ENCODE assay signal across 13 cellular contexts in genomic region chr1:33332357-33332789, GRCh38. TPM values are rescaled to one million over a fixed set of nuclear protein-coding genes. Genes with fewer than 3 reads are reported as not detected.
DNase-seq lines count a peak whose midpoint lies in the region; ATAC-seq and TF ChIP-seq lines count a peak whose summit lies in the region.
"Had no signal": no experiment of that assay in that cellular context is flagged by ENCODE, and none has a peak within 500 bp of the region (broad histone marks: within the 10 kb centered on the region; RNA-seq: fewer than 3 reads in every experiment).

No MANE protein-coding gene starts in this region.

- H3K9me3 Mint-ChIP-seq in nephron (no peaks in the 10 kb centered on the region), type B pancreatic cell (no peaks in the 10 kb centered on the region)

- peak overlapping the region in 11 of 12 donors; percentile 39 to 98 (median 78) for H3K27ac ChIP-seq in heart left ventricle
- peak overlapping the region; percentile 60 for H3K27ac ChIP-seq in epithelial cell of prostate

- peaks cover 0 to 78% (median 62%) of the 10 kb centered on the region in 9 donors for H3K36me3 ChIP-seq in heart left ventricle

- no peak for TF ChIP-seq CTCF in heart left ventricle (IDR thresholded peaks at IDR 0.05)
- no peak for TF ChIP-seq CTCF in nephron (IDR thresholded peaks at IDR 0.05; ENCODE audit: unreplicated experiment in 3 of 3)
- no peak for TF ChIP-seq CTCF in type B pancreatic cell (conservative IDR thresholded peaks at IDR 0.05)

- no peak for ATAC-seq in heart left ventricle
- ATAC-seq in Right ventricle myocardium inferior, result no peak

- H3K27ac Mint-ChIP-seq in nephron (peak overlapping the region in 2 of 3 experiments; percentile 32 to 60), type B pancreatic cell (peak overlapping the region; percentile 36)

- no peak overlapping the region for H3K4me3 ChIP-seq in heart left ventricle

- H3K36me3 Mint-ChIP-seq in nephron (ENCODE audit: low read depth), result peaks cover 76% of the 10 kb centered on the region
- peaks cover 29% of the 10 kb centered on the region for H3K36me3 Mint-ChIP-seq in type B pancreatic cell

- H3K4me1 Mint-ChIP-seq in nephron, result peaks cover 55% of the 10 kb centered on the region
- peaks cover 16% of the 10 kb centered on the region for H3K4me1 Mint-ChIP-seq in type B pancreatic cell (ENCODE audit: unreplicated experiment)

- 59 to 64% (median 61%) methylated on average over 9 to 10 of the region's 10 CpGs for WGBS in heart left ventricle, 4 donors

- DNase-seq in heart left ventricle (no peak), Right ventricle myocardium inferior (ENCODE audit: missing footprints) (no peak), epithelial cell of prostate (ENCODE audit: low read depth, low spot score) (no peak), type B pancreatic cell (ENCODE audit: extremely low spot score, unreplicated experiment) (no peak), activated gamma-delta T cell treated with Interleukin-2 at 50 U/mL for 16 hours (no peak), NAMALWA (ENCODE audit: low spot score) (no peak), SW 1271 (lab: John Stamatoyannopoulos, UW) (no peak)
- DNase-seq: central memory CD4-positive, alpha-beta T cell; GOT3; NCI-H748 treated with DMSO at 0.1 percent for 48 hours; occipital lobe had no signal

- no peaks in the 10 kb centered on the region for H3K9me3 ChIP-seq in heart left ventricle

- intact Hi-C loops in heart left ventricle (cut with DNase I), result loop anchor here in 2 of 10 donors (5.0 kb wide), 1 partner anchor 35 kb away; no protein-coding TSS in a partner anchor
- intact Hi-C loops in Right ventricle myocardium inferior (cut with DNase I), result loop anchor here (2.0 kb wide), 1 partner anchor 34 kb away; no protein-coding TSS in a partner anchor

- TF ChIP-seq POLR2A in heart left ventricle (IDR thresholded peaks at IDR 0.05), result no peak

- H3K4me1 ChIP-seq in heart left ventricle, result peaks cover 26 to 96% (median 80%) of the 10 kb centered on the region in 12 donors

- H3K4me3 Mint-ChIP-seq in nephron, result no peak overlapping the region
- H3K4me3 Mint-ChIP-seq in type B pancreatic cell, result no peak overlapping the region

- no peaks in the 10 kb centered on the region for H3K27me3 ChIP-seq in heart left ventricle

- H3K27me3 Mint-ChIP-seq in nephron (ENCODE audit: low read depth) (no peaks in the 10 kb centered on the region), type B pancreatic cell (no peaks in the 10 kb centered on the region)

RNA-seq across cellular contexts. Expression of gene A3GALT2, which starts 11.5 kb away (rescaled TPM):
- total RNA-seq in heart left ventricle (under 1 TPM in 1 of 9 donors, not detected in 8; 0.40 TPM), Right ventricle myocardium inferior (not detected), type B pancreatic cell (ENCODE audit: low replicate concordance) (0.29 TPM in 1 of 2 replicates, not detected in the other)
- not detected for polyA plus RNA-seq in heart left ventricle
- total RNA-seq: occipital lobe; T-helper 2 cell treated with Interferon-gamma antibody and Interleukin-4, amounts not matched to agents 100 ng/mL and 5 ng/mL, for 36 hours had no signal
